Comparison of ENCODE assay signal across 20 cellular contexts in genomic region chr14:79437951-79438350, GRCh38.
"Had no signal": no experiment of that assay in that cellular context is flagged by ENCODE, and none has a peak within 500 bp of the region (broad histone marks: within the 10 kb centered on the region; RNA-seq: fewer than 3 reads in every experiment).

No MANE protein-coding gene starts in this region.

- H3K27me3 ChIP-seq: MG63, SJSA1 had no signal

- H3K9me3 ChIP-seq: MG63, SJSA1 had no signal

- H3K27ac ChIP-seq: SJSA1, SK-N-MC had no signal

- DNase-seq: Karpas-422, KG1, MG63, NCI-H1092, NCI-H1105 treated with DMSO at 0.1 percent for 48 hours, NCI-H1417 treated with DMSO at 0.1 percent for 48 hours, NCI-H146, NCI-H1694 treated with DMSO at 0.1 percent for 48 hours, NCI-H1930, NCI-H2081, NCI-H2107, NCI-H2227 treated with DMSO at 0.1 percent for 48 hours, NCI-H524, NCI-H526 treated with DMSO at 0.1 percent for 48 hours, NCI-H774, Right ventricle myocardium superior, RPMI8226, SIG-M5 had no signal

- H3K36me3 ChIP-seq: MG63, SJSA1 had no signal

- H3K4me1 ChIP-seq: SJSA1 had no signal

- H3K4me3 ChIP-seq: MG63, SJSA1, SK-N-MC had no signal
